ENCODE assay signal across 23 cellular contexts in the genomic region with DNA sequence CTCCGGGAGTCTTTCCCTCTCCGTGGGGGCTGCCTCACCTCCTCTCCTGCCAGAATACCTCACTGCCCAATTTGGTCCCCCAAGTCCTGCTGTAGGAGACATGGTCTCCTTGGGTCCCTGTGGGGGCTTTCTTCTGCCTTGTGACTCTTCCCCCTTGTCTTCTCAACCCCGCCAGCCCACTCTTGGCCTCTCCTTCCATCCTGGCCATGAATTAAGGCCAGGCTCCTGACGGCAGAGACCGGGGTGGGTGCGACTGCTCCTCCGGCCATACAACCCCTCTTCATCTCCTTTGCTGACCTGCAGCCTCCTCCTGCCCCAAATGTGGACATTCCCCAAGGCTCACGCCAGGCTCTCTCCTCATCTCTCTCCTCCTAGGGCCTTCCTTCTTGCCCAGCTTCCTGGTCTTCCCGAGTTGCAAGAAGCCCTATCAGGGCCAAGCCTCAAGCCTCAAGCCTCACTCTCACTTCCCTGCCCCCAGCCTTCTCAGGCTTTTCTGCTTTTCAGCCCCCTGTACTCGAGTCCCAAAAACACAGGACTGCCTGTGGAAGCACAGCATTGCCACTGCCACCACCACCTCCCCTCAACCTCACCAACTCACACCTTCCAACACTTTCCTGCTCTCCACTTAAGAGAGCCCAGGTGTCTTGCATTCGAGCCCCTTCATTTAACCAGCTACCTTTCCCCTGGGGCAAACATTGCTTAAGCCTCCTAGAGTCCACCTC. TPM values are rescaled to one million over a fixed set of nuclear protein-coding genes. Genes with fewer than 3 reads are reported as not detected.
"Had no signal": no experiment of that assay in that cellular context is flagged by ENCODE, and none has a peak within 500 bp of the region (broad histone marks: within the 10 kb centered on the region; RNA-seq: fewer than 3 reads in every experiment).

No MANE protein-coding gene starts in this region.

- H3K27ac ChIP-seq: left ventricle myocardium inferior, parathyroid adenoma, psoas muscle, right lobe of liver, tibial nerve, vagina had no signal

- H3K36me3 ChIP-seq: left ventricle myocardium inferior, right lobe of liver, tibial nerve, vagina had no signal

- H3K4me1 ChIP-seq: parathyroid adenoma, psoas muscle, right lobe of liver, vagina had no signal

- H3K9me3 ChIP-seq: left ventricle myocardium inferior, mucosa of descending colon, psoas muscle, right lobe of liver, tibial nerve, vagina had no signal

- H3K4me3 ChIP-seq: left ventricle myocardium inferior, lung, mucosa of descending colon, psoas muscle, right lobe of liver, smooth muscle cell, tibial nerve, vagina had no signal

- H2AFZ ChIP-seq: parathyroid adenoma had no signal

- FAIRE-seq: kidney had no signal

- H3K27me3 ChIP-seq: right lobe of liver, vagina had no signal

- DNase-seq: hippocampal formation; kidney; left ventricle myocardium inferior; mesendoderm; midbrain; mucosa of descending colon; naive thymus-derived CD4-positive, alpha-beta T cell; nucleus accumbens; psoas muscle; right lobe of liver; stimulated activated CD4-positive, alpha-beta T cell treated with anti-CD3 and anti-CD28 coated beads, Interleukin-1b, Interleukin-23, amount 100 ng/mL, for 48 hours; stimulated activated CD4-positive, alpha-beta T cell treated with anti-CD3 and anti-CD28 coated beads, Interleukin-2, amount 100 ng/mL, for 48 hours; stimulated activated CD4-positive, alpha-beta T cell treated with anti-CD3 and anti-CD28 coated beads, Interleukin-4, amount 100 ng/mL, for 4 hours; stimulated activated CD8-positive, alpha-beta memory T cell treated with anti-CD3 and anti-CD28 coated beads, Interleukin-4, amount 100 ng/mL, for 48 hours; stimulated activated naive CD4-positive, alpha-beta T cell treated with Interleukin-2 at 50 U/mL for 16 hours; stimulated activated naive CD8-positive, alpha-beta T cell treated with anti-CD3 and anti-CD28 coated beads, Interleukin-15, amount 100 ng/mL, for 72 hours; substantia nigra had no signal

- H3K9ac ChIP-seq: parathyroid adenoma had no signal

- H3K4me2 ChIP-seq: smooth muscle cell had no signal

RNA-seq across cellular contexts. Expression of a gene that starts 1.3 kb away (rescaled TPM):
- polyA plus RNA-seq: naive thymus-derived CD4-positive, alpha-beta T cell; neural cell; smooth muscle cell had no signal

RNA-seq across cellular contexts. Expression of a gene that starts 31.3 kb away (rescaled TPM):
- polyA plus RNA-seq: naive thymus-derived CD4-positive, alpha-beta T cell; neural cell; smooth muscle cell had no signal
